15 cellular contexts compared by ENCODE assay signal in the genomic region with DNA sequence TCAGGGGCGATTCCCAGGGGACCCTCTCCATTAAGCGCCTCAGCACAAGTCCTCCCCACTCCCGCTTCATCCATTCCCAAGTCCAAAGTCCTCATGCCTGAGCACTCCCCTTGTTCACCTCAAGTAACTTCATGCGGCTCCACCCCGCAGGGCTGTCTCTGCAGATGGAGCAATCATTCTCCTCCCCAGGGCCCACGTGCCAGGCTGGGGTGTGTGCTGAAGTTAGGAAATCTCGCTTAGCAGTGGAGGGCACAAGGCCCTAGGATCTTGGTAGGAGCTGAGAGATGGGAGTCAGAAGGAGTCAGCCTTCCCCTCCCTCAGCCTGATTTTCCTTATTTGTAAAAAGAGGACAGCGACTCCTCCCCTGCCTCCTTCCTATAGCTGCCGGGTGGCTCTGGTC. TPM values are rescaled to one million over a fixed set of nuclear protein-coding genes. Genes with fewer than 3 reads are reported as not detected.
DNase-seq lines count a peak whose midpoint lies in the region; ATAC-seq, FAIRE-seq and TF ChIP-seq lines count a peak whose summit lies in the region.
"Had no signal": no experiment of that assay in that cellular context is flagged by ENCODE, and none has a peak within 500 bp of the region (broad histone marks: within the 10 kb centered on the region; RNA-seq: fewer than 3 reads in every experiment).

No MANE protein-coding gene starts in this region.

- no peak overlapping the region for H3K4me3 ChIP-seq in body of pancreas
- no peak overlapping the region for H3K4me3 ChIP-seq in HepG2 (replicated peaks in 1 of 3; ENCODE audit: insufficient read depth in 1 of 3, low read depth in 2 of 3, low read length in 3 of 3)
- H3K4me3 ChIP-seq in upper lobe of left lung, result no peak overlapping the region
- H3K4me3 ChIP-seq in mesenchymal stem cell (ENCODE audit: insufficient read depth in 1 of 2, low read depth in 1 of 2, low read length in 2 of 2), result no peak overlapping the region
- H3K4me3 ChIP-seq: SJSA1 had no signal

- POLR2A ChIA-PET in HepG2 (lab: Yijun Ruan, JAX) (no interaction called here), GM10248 (lab: Yijun Ruan, JAX) (no interaction called here)

- peak; percentile 5 for DNase-seq in activated effector memory CD4-positive, alpha-beta T cell treated with anti-CD3 and anti-CD28 coated beads, Interleukin-2, amount 50 U/mL, for 16 hours
- DNase-seq in activated effector memory CD4-positive, alpha-beta T cell treated with Interleukin-2 at 50 U/mL for 16 hours, result no peak
- DNase-seq in body of pancreas (peak; percentile 22 to 65 (median 48)), HepG2 (ENCODE audit: low spot score) (no peak), upper lobe of left lung (peak in 1 of 2 donors; percentile 89), mesenchymal stem cell (no peak), GM10248 (ENCODE audit: extremely low spot score) (no peak), ecto neural progenitor cell (ENCODE audit: low spot score) (no peak)
- DNase-seq: activated CD4-positive, CD25-positive, alpha-beta regulatory T cell treated with anti-CD3 and anti-CD28 coated beads, Interleukin-2, amount 50 U/mL, for 72 hours; activated T-cell treated with anti-CD3 and anti-CD28 coated beads, Interleukin-2, amount 50 U/mL, for 1 hour; NCI-H446 had no signal

- H4K20me1 ChIP-seq in HepG2 (ENCODE audit: insufficient read depth, low read length), result no peaks in the 10 kb centered on the region

- H3K36me3 ChIP-seq in body of pancreas (replicated peaks in 1 of 2; ENCODE audit: insufficient read depth in 1 of 2, low read depth in 2 of 2) (no peaks in the 10 kb centered on the region), HepG2 (replicated peaks in 1 of 2; ENCODE audit: control insufficient read depth in 1 of 2, insufficient read depth in 2 of 2, low read length in 2 of 2) (no peaks in the 10 kb centered on the region), upper lobe of left lung (no peaks in the 10 kb centered on the region), mesenchymal stem cell (ENCODE audit: control insufficient read depth in 1 of 2, insufficient read depth in 2 of 2, low read depth in 1 of 2, low read length in 2 of 2) (no peaks in the 10 kb centered on the region)
- H3K36me3 ChIP-seq: SJSA1 had no signal

- H3K14ac ChIP-seq in mesenchymal stem cell (ENCODE audit: low read length in 2 of 2), result no peak overlapping the region

- ATAC-seq in body of pancreas, result peak; percentile 45
- peak; percentile 11; the same call in 1 of the 3 replicates for ATAC-seq in HepG2
- ATAC-seq in upper lobe of left lung (ENCODE audit: low FRiP score in 2 of 2), result peak; percentile 59 to 72
- ATAC-seq: natural killer cell treated with Interleukin-12 subunit alpha and Interleukin-12 subunit beta and Interleukin-15 and Interleukin-18, amount 100 ng/mL, for 72 hours had no signal

- H2BK12ac ChIP-seq in mesenchymal stem cell (ENCODE audit: low read length in 2 of 2), result no peak overlapping the region

- no peak for FAIRE-seq in HepG2 (lab: Jason Lieb, UNC)

- no TSS peak for BruUV-seq in HepG2 (replicated peaks; lab: Mats Ljungman, UMichigan)

- no peak overlapping the region for H3K23ac ChIP-seq in mesenchymal stem cell (ENCODE audit: low read length in 2 of 2)

- H3K79me1 ChIP-seq in mesenchymal stem cell (replicated peaks; ENCODE audit: low read length, poor library complexity, severe bottlenecking), result no peaks in the 10 kb centered on the region

- no peak overlapping the region for H4K8ac ChIP-seq in mesenchymal stem cell (ENCODE audit: low read length)

- H4K91ac ChIP-seq in mesenchymal stem cell (ENCODE audit: low read length), result no peak overlapping the region

- TF ChIP-seq EP300 in HepG2 (IDR thresholded peaks at IDR 0.05; ENCODE audit: low read depth in 2 of 2, low read length in 2 of 2) (no peak), HepG2 (CRISPR knock-in tag; IDR thresholded peaks at IDR 0.05; ENCODE audit: borderline replicate concordance) (no peak), upper lobe of left lung (IDR thresholded peaks at IDR 0.05) (no peak)

- TF ChIP-seq CTCF in body of pancreas (IDR thresholded peaks at IDR 0.05) (no peak), HepG2 (CRISPR knock-in tag; IDR thresholded peaks at IDR 0.05) (no peak), upper lobe of left lung (IDR thresholded peaks at IDR 0.05) (no peak), GM10248 (IDR thresholded peaks at IDR 0.05; ENCODE audit: control extremely low read depth, extremely low read depth, low read depth, missing control alignments) (no peak)

- intact Hi-C loops in body of pancreas (cut with DNase I) (no loop called here), HepG2 (cut with micrococcal nuclease; ENCODE audit: unreplicated experiment) (no loop called here)

- CTCF ChIA-PET in HepG2 (lab: Yijun Ruan, JAX; ENCODE audit: low intra/inter-chr PET ratio, low total read pairs), result no interaction called here
- CTCF ChIA-PET in GM10248 (lab: Yijun Ruan, JAX), result interaction anchor here (0.7 kb wide), 1 partner anchor 10 kb away, joined by 3 read pairs; no protein-coding TSS in a partner anchor

- no peak overlapping the region for H3K4me2 ChIP-seq in HepG2 (ENCODE audit: low read depth, low read length)
- no peak overlapping the region for H3K4me2 ChIP-seq in mesenchymal stem cell (ENCODE audit: low read length, poor library complexity, severe bottlenecking)

- H3K9me3 ChIP-seq in body of pancreas (no peaks in the 10 kb centered on the region), HepG2 (ENCODE audit: low read length) (no peaks in the 10 kb centered on the region), upper lobe of left lung (no peaks in the 10 kb centered on the region), mesenchymal stem cell (ENCODE audit: control insufficient read depth, low read length) (no peaks in the 10 kb centered on the region)
- H3K9me3 ChIP-seq: SJSA1 had no signal

- H3K79me2 ChIP-seq in HepG2 (ENCODE audit: insufficient read depth, low read length), result no peaks in the 10 kb centered on the region

- H2AFZ ChIP-seq in HepG2 (ENCODE audit: low read length), result no peak overlapping the region
- no peak overlapping the region for H2AFZ ChIP-seq in mesenchymal stem cell (ENCODE audit: low read depth, low read length)

- TF ChIP-seq RAD21 in HepG2 (CRISPR knock-in tag; IDR thresholded peaks at IDR 0.05), result no peak

- no peak overlapping the region for H2BK15ac ChIP-seq in mesenchymal stem cell (ENCODE audit: low read depth, poor library complexity, severe bottlenecking)

- in situ Hi-C loops in HepG2 (cut with HindIII; ENCODE audit: extremely low pct_ligation_motif_present, low pct_unique_long_range_greater_than_20kb), result no loop called here

- H2BK5ac ChIP-seq in mesenchymal stem cell (ENCODE audit: low read depth, low read length, poor library complexity, severe bottlenecking), result no peak overlapping the region

- no peak for TF ChIP-seq POLR2A in body of pancreas (IDR thresholded peaks at IDR 0.05)
- no peak for TF ChIP-seq POLR2A in HepG2 (IDR thresholded peaks at IDR 0.05; ENCODE audit: insufficient read depth in 1 of 2, low read depth in 2 of 2, low read length in 2 of 2)
- TF ChIP-seq POLR2A in upper lobe of left lung (IDR thresholded peaks at IDR 0.05), result peak in 1 of 4 donors; percentile 32

- no peak overlapping the region for H3K18ac ChIP-seq in mesenchymal stem cell (ENCODE audit: low read depth in 1 of 2, low read length in 2 of 2)

- no peak overlapping the region for H3K4ac ChIP-seq in mesenchymal stem cell (ENCODE audit: low read depth in 1 of 2, low read length in 2 of 2)

- H2AK5ac ChIP-seq in mesenchymal stem cell (ENCODE audit: low read length, severe bottlenecking), result no peak overlapping the region

- H3K9ac ChIP-seq in HepG2 (ENCODE audit: insufficient read depth, low read depth, low read length) (no peak overlapping the region), mesenchymal stem cell (ENCODE audit: low read length) (no peak overlapping the region)

- H3K27me3 ChIP-seq in body of pancreas, result no peaks in the 10 kb centered on the region
- peaks cover 1 to 21% of the 10 kb centered on the region in 2 experiments; a peak in 2 of 5 replicates for H3K27me3 ChIP-seq in HepG2 (ENCODE audit: control insufficient read depth in 1 of 2, insufficient read depth in 2 of 2, low read length in 2 of 2)
- H3K27me3 ChIP-seq in upper lobe of left lung, result no peaks in the 10 kb centered on the region
- peaks cover 11 to 48% of the 10 kb centered on the region in 2 experiments for H3K27me3 ChIP-seq in mesenchymal stem cell (ENCODE audit: control insufficient read depth in 1 of 2, insufficient read depth in 1 of 2, low read length in 2 of 2)
- H3K27me3 ChIP-seq: SJSA1 had no signal

- WGBS in body of pancreas, 2 donors, result 39 to 49% methylated on average over 9 of the region's 9 CpGs
- 11% methylated on average over 9 of the region's 9 CpGs for WGBS in HepG2 (ENCODE audit: low lambda C conversion rate)
- 41 to 56% methylated on average over 9 of the region's 9 CpGs for WGBS in upper lobe of left lung, 2 donors
- 79% methylated on average over 7 of the region's 9 CpGs for WGBS in mesenchymal stem cell

- H3K4me1 ChIP-seq in body of pancreas (peaks cover 60% of the 10 kb centered on the region), HepG2 (ENCODE audit: insufficient read depth, low read length) (peaks cover 31% of the 10 kb centered on the region), upper lobe of left lung (peaks cover 0 to 15% (median 8%) of the 10 kb centered on the region in 4 donors), mesenchymal stem cell (ENCODE audit: control insufficient read depth, insufficient read depth, low read depth, low read length) (peaks cover 5% of the 10 kb centered on the region)

- H2BK120ac ChIP-seq in mesenchymal stem cell (ENCODE audit: low read depth, low read length), result no peak overlapping the region

- H3K27ac ChIP-seq in body of pancreas, result peak overlapping the region in 3 of 4 donors; percentile 58 to 86 (median 79)
- no peak overlapping the region for H3K27ac ChIP-seq in HepG2 (ENCODE audit: extremely low read length, insufficient read depth, low read length)
- peak overlapping the region in 2 of 4 donors; percentile 54 to 70 for H3K27ac ChIP-seq in upper lobe of left lung
- H3K27ac ChIP-seq in mesenchymal stem cell (ENCODE audit: low read length, poor library complexity, severe bottlenecking), result no peak overlapping the region
- H3K27ac ChIP-seq: epithelial cell of prostate, SJSA1 had no signal

RNA-seq across cellular contexts. Expression of gene TGM3, which starts 3.5 kb away (rescaled TPM):
- total RNA-seq in body of pancreas (under 1 TPM in 1 of 2 donors, not detected in 1; 0.26 TPM), HepG2 (2016; rRNA removed; fragmentation: Illumina TruSeq; extraction: Trizol) (not detected in 2 replicates), upper lobe of left lung (1 to 10 TPM in 1 of 6 donors, under 1 TPM in 4, not detected in 1; 0.33 to 1.0 (median 0.46) TPM)
- total RNA-seq in HepG2 (2016; cell fraction: cytosol; rRNA removed; fragmentation: Illumina TruSeq; extraction: Trizol; ENCODE audit: low read depth), result not detected in 2 replicates
- total RNA-seq in HepG2 (2016; cell fraction: insoluble cytoplasmic fraction; rRNA removed; fragmentation: Illumina TruSeq; extraction: Trizol), result not detected in 2 replicates
- not detected in 2 replicates for total RNA-seq in HepG2 (2016; cell fraction: membrane; rRNA removed; fragmentation: Illumina TruSeq; extraction: Trizol)
- total RNA-seq in HepG2 (2016; cell fraction: nucleus; rRNA removed; fragmentation: Illumina TruSeq; extraction: Trizol), result not detected in 2 replicates
- not detected in 2 replicates for polyA plus RNA-seq in HepG2 (2011; rRNA removed)
- polyA plus RNA-seq in HepG2 (2011; cell fraction: cytosol; rRNA removed), result not detected in 2 replicates
- polyA plus RNA-seq in HepG2 (2011; cell fraction: nucleus; rRNA removed), result not detected in 2 replicates
- not detected in 2 replicates for polyA plus RNA-seq in HepG2 (2012)
- polyA plus RNA-seq in HepG2 (2016; cell fraction: cytosol; fragmentation: Illumina TruSeq; extraction: Trizol; ENCODE audit: low read depth), result not detected in 2 replicates
- not detected in 2 replicates for polyA plus RNA-seq in HepG2 (2016; cell fraction: insoluble cytoplasmic fraction; fragmentation: Illumina TruSeq; extraction: Trizol; ENCODE audit: low read depth)
- not detected in 2 replicates for polyA plus RNA-seq in HepG2 (2016; cell fraction: membrane; fragmentation: Illumina TruSeq; extraction: Trizol; ENCODE audit: low read depth)
- not detected in 2 replicates for polyA plus RNA-seq in HepG2 (2016; cell fraction: nucleus; fragmentation: Illumina TruSeq; extraction: Trizol; ENCODE audit: insufficient read depth, low read depth)
- polyA minus RNA-seq in HepG2 (2011; rRNA and poly(A)+ RNA removed; ENCODE audit: low replicate concordance), result not detected in 2 replicates
- not detected in 2 replicates for polyA minus RNA-seq in HepG2 (2011; cell fraction: cytosol; rRNA and poly(A)+ RNA removed)
- polyA minus RNA-seq in HepG2 (2011; cell fraction: nucleus; rRNA and poly(A)+ RNA removed), result not detected in 2 replicates
- polyA plus RNA-seq in mesenchymal stem cell (2013, experiment 1 of 2), result not detected
- polyA plus RNA-seq in mesenchymal stem cell (2013, experiment 2 of 2), result not detected
- total RNA-seq: natural killer cell treated with Interleukin-12 subunit alpha and Interleukin-12 subunit beta and Interleukin-15 and Interleukin-18, amount 100 ng/mL, for 72 hours; urinary bladder had no signal
- polyA plus RNA-seq: urinary bladder had no signal

Comparison
In these comparisons a context has a peak if more than half of its experiments do, and no peak if none do; other contexts are left out.
1. DNase-seq: peak in activated effector memory CD4-positive, alpha-beta T cell treated with anti-CD3 and anti-CD28 coated beads, Interleukin-2, amount 50 U/mL, for 16 hours (single experiment) and body of pancreas (4 of 4); none in activated effector memory CD4-positive, alpha-beta T cell treated with Interleukin-2 at 50 U/mL for 16 hours (single experiment), HepG2 (single experiment), mesenchymal stem cell (single experiment), GM10248 (single experiment) and ecto neural progenitor cell (single experiment).
2. ATAC-seq: peak in every context shown above with its lines; median percentile 66 in upper lobe of left lung; 45 in body of pancreas; 11 in HepG2.
3. H3K27ac ChIP-seq: peak in body of pancreas (3 of 4); none in HepG2 (single experiment) and mesenchymal stem cell (single experiment).